ENCODE assay signal across 1 cellular context in genomic region chr4:23889814-23890269, GRCh38.
TF ChIP-seq lines count a peak whose summit lies in the region.

TSS of gene PPARGC1A (minus strand) at chr4:23890047. CDS start at chr4:23889957, 90 bp downstream.

TF ChIP-seq in HepG2, 621 proteins besides CTCF, POLR2A, EP300 and RAD21 (continued from another document and continues in another):
- TF ChIP-seq TEF (CRISPR knock-in tag; IDR thresholded peaks at IDR 0.05) (no peak), FOXO1 (CRISPR knock-in tag; IDR thresholded peaks at IDR 0.05) (no peak; the same call in 1 of the 2 replicates), NCOA2 (CRISPR knock-in tag; IDR thresholded peaks at IDR 0.05) (no peak; the same call in 1 of the 2 replicates), BHLHE40 (IDR thresholded peaks at IDR 0.05; ENCODE audit: low read length) (peak; percentile 30; the same call in 1 of the 2 replicates), POLR2G (IDR thresholded peaks at IDR 0.05; ENCODE audit: low read depth, low read length) (peak; percentile 86), HMGXB4 (CRISPR knock-in tag; IDR thresholded peaks at IDR 0.05; ENCODE audit: borderline replicate concordance in 1 of 2, low read depth in 1 of 2) (peak in 1 of 2 experiments; percentile 56; a peak in 1 of 4 replicates), ETV5 (CRISPR knock-in tag; IDR thresholded peaks at IDR 0.05; ENCODE audit: borderline replicate concordance) (peak; percentile 22; the same call in 1 of the 2 replicates), ZNF841 (CRISPR knock-in tag; IDR thresholded peaks at IDR 0.05; ENCODE audit: borderline replicate concordance) (no peak), ZNF136 (CRISPR knock-in tag; IDR thresholded peaks at IDR 0.05; ENCODE audit: low read depth) (no peak), ZNF225 (CRISPR knock-in tag; IDR thresholded peaks at IDR 0.05) (no peak), PHF21A (CRISPR knock-in tag; IDR thresholded peaks at IDR 0.05) (0 out of 2 replicates have a peak, but pooled peaks have one; percentile 35), ZNF691 (CRISPR knock-in tag; IDR thresholded peaks at IDR 0.05; ENCODE audit: borderline replicate concordance, low read depth) (no peak), ZNF564 (CRISPR knock-in tag; IDR thresholded peaks at IDR 0.05) (0 out of 2 replicates have a peak, but pooled peaks have one; percentile 24), ARID4A (CRISPR knock-in tag; IDR thresholded peaks at IDR 0.05; ENCODE audit: borderline replicate concordance) (peak; percentile 73; the same call in 1 of the 2 replicates), CCDC6 (CRISPR knock-in tag; IDR thresholded peaks at IDR 0.05) (no peak), MTF2 (CRISPR knock-in tag; IDR thresholded peaks at IDR 0.05; ENCODE audit: borderline replicate concordance) (no peak), ZNF557 (CRISPR knock-in tag; IDR thresholded peaks at IDR 0.05) (no peak), GATAD1 (CRISPR knock-in tag; IDR thresholded peaks at IDR 0.05) (no peak), ZNF550 (CRISPR knock-in tag; IDR thresholded peaks at IDR 0.05; ENCODE audit: borderline replicate concordance) (no peak), ZNF510 (CRISPR knock-in tag; IDR thresholded peaks at IDR 0.05; ENCODE audit: low read depth) (no peak), HOXD1 (CRISPR knock-in tag; IDR thresholded peaks at IDR 0.05) (no peak), TOE1 (CRISPR knock-in tag; IDR thresholded peaks at IDR 0.05) (no peak), NFE2L1 (CRISPR knock-in tag; IDR thresholded peaks at IDR 0.05; ENCODE audit: borderline replicate concordance) (no peak), ZBTB7A (CRISPR knock-in tag; IDR thresholded peaks at IDR 0.05) (no peak), IRX3 (CRISPR knock-in tag; IDR thresholded peaks at IDR 0.05; ENCODE audit: borderline replicate concordance, low read depth) (no peak), MED1 (CRISPR knock-in tag; IDR thresholded peaks at IDR 0.05) (peak; percentile 59), MYPOP (CRISPR knock-in tag; IDR thresholded peaks at IDR 0.05) (0 out of 2 replicates have a peak, but pooled peaks have one; percentile 39), NBN (conservative IDR thresholded peaks at IDR 0.05) (no peak), THAP11 (CRISPR knock-in tag; IDR thresholded peaks at IDR 0.05) (peak; percentile 47; the same call in 1 of the 2 replicates), U2AF1 (optimal IDR thresholded peaks at IDR 0.05; ENCODE audit: low read depth, low read length) (no peak), ARHGAP35 (CRISPR knock-in tag; IDR thresholded peaks at IDR 0.05; ENCODE audit: borderline replicate concordance) (0 out of 2 replicates have a peak, but pooled peaks have one; percentile 32), KLF11 (CRISPR knock-in tag; IDR thresholded peaks at IDR 0.05) (no peak), ZNF431 (CRISPR knock-in tag; IDR thresholded peaks at IDR 0.05; ENCODE audit: borderline replicate concordance, low read depth) (0 out of 2 replicates have a peak, but pooled peaks have one; percentile 26), RBFOX2 (IDR thresholded peaks at IDR 0.05; ENCODE audit: low read depth, low read length) (no peak; the same call in 1 of the 2 replicates), ZNF18 (CRISPR knock-in tag; IDR thresholded peaks at IDR 0.05; ENCODE audit: insufficient replicate concordance) (no peak), PITX1 (CRISPR knock-in tag; IDR thresholded peaks at IDR 0.05) (0 out of 2 replicates have a peak, but pooled peaks have one; percentile 35), EZH2 (conservative IDR thresholded peaks at IDR 0.05; ENCODE audit: low read depth, low read length) (no peak), SRSF4 (IDR thresholded peaks at IDR 0.05; ENCODE audit: low read depth, low read length, poor library complexity, severe bottlenecking) (no peak), RCOR2 (CRISPR knock-in tag; IDR thresholded peaks at IDR 0.05) (no peak), MTERF4 (CRISPR knock-in tag; IDR thresholded peaks at IDR 0.05) (no peak), CAMTA2 (CRISPR knock-in tag; IDR thresholded peaks at IDR 0.05; ENCODE audit: borderline replicate concordance) (no peak)
- TF ChIP-seq, protein P1, sequence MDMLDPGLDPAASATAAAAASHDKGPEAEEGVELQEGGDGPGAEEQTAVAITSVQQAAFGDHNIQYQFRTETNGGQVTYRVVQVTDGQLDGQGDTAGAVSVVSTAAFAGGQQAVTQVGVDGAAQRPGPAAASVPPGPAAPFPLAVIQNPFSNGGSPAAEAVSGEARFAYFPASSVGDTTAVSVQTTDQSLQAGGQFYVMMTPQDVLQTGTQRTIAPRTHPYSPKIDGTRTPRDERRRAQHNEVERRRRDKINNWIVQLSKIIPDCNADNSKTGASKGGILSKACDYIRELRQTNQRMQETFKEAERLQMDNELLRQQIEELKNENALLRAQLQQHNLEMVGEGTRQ (IDR thresholded peaks at IDR 0.05; ENCODE audit: low read depth, low read length) = peak; percentile 73
- TF ChIP-seq, protein P1 (CRISPR knock-in tag; IDR thresholded peaks at IDR 0.05; ENCODE audit: borderline replicate concordance) = peak; percentile 87; the same call in 1 of the 2 replicates
- TF ChIP-seq, protein P2, sequence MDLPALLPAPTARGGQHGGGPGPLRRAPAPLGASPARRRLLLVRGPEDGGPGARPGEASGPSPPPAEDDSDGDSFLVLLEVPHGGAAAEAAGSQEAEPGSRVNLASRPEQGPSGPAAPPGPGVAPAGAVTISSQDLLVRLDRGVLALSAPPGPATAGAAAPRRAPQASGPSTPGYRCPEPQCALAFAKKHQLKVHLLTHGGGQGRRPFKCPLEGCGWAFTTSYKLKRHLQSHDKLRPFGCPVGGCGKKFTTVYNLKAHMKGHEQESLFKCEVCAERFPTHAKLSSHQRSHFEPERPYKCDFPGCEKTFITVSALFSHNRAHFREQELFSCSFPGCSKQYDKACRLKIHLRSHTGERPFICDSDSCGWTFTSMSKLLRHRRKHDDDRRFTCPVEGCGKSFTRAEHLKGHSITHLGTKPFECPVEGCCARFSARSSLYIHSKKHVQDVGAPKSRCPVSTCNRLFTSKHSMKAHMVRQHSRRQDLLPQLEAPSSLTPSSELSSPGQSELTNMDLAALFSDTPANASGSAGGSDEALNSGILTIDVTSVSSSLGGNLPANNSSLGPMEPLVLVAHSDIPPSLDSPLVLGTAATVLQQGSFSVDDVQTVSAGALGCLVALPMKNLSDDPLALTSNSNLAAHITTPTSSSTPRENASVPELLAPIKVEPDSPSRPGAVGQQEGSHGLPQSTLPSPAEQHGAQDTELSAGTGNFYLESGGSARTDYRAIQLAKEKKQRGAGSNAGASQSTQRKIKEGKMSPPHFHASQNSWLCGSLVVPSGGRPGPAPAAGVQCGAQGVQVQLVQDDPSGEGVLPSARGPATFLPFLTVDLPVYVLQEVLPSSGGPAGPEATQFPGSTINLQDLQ (CRISPR knock-in tag; IDR thresholded peaks at IDR 0.05) = no peak
